8 cellular contexts compared by ENCODE assay signal in genomic region chr22:38868886-38869381, GRCh38. TPM values are rescaled to one million over a fixed set of nuclear protein-coding genes. Genes with fewer than 3 reads are reported as not detected.
DNase-seq lines count a peak whose midpoint lies in the region; ATAC-seq and TF ChIP-seq lines count a peak whose summit lies in the region.

No MANE protein-coding gene starts in this region.

- DNase-seq in activated gamma-delta T cell treated with Interleukin-2 at 50 U/mL for 16 hours (peak; percentile 84), activated gamma-delta T cell (lab: John Stamatoyannopoulos, UW) (no peak), NCI-H460 (ENCODE audit: extremely low read depth, low read depth) (peak; percentile 31), dorsolateral prefrontal cortex (peak; percentile 76 to 88 (median 82)), medulla oblongata (ENCODE audit: extremely low spot score) (peak; percentile 79)
- DNase-seq in activated CD4-positive, alpha-beta memory T cell treated with anti-CD3 and anti-CD28 coated beads for 36 hours = peak; percentile 86
- peak; percentile 56 to 73 for DNase-seq in stimulated activated CD8-positive, alpha-beta memory T cell treated with anti-CD3 and anti-CD28 coated beads, Interleukin-15, amount 100 ng/mL, for 4 hours (ENCODE audit: low read depth in 2 of 2)

- TF ChIP-seq CTCF in dorsolateral prefrontal cortex (IDR thresholded peaks at IDR 0.05 in 54 of 56, conservative IDR thresholded peaks at IDR 0.05 in 2 of 56; ENCODE audit: low read depth in 1 of 56, partially characterized antibody in 56 of 56) = peak; percentile 73 to 98 (median 93)

- H3K36me3 Mint-ChIP-seq in activated CD4-positive, alpha-beta memory T cell treated with anti-CD3 and anti-CD28 coated beads for 36 hours = peaks cover 43% of the 10 kb centered on the region

- no peaks in the 10 kb centered on the region for H3K9me3 Mint-ChIP-seq in activated CD4-positive, alpha-beta memory T cell treated with anti-CD3 and anti-CD28 coated beads for 36 hours

- no peak overlapping the region for H3K4me3 Mint-ChIP-seq in activated CD4-positive, alpha-beta memory T cell treated with anti-CD3 and anti-CD28 coated beads for 36 hours

- H3K4me1 Mint-ChIP-seq in activated CD4-positive, alpha-beta memory T cell treated with anti-CD3 and anti-CD28 coated beads for 36 hours (ENCODE audit: low read depth) = peaks cover 51% of the 10 kb centered on the region

- H3K27ac Mint-ChIP-seq in activated CD4-positive, alpha-beta memory T cell treated with anti-CD3 and anti-CD28 coated beads for 36 hours = peak overlapping the region; percentile 45

- CTCF ChIA-PET in activated CD4-positive, alpha-beta memory T cell treated with anti-CD3 and anti-CD28 coated beads for 36 hours (lab: Charles Lee) = interaction anchor here (0.6 to 5.5 kb wide), 44 partner anchors 9 to 447 kb away, joined by 3 to 180 read pairs (median 6); partner anchors contain the start of genes APOBEC3D, CBX7 and NPTXR

- no peak for ATAC-seq in HG03439 (IDR thresholded peaks at IDR 0.05; ENCODE audit: unreplicated experiment)

- peak overlapping the region in 26 of 59 donors; percentile 0 to 100 (median 62) for H3K27ac ChIP-seq in dorsolateral prefrontal cortex

- H3K27me3 ChIP-seq in dorsolateral prefrontal cortex = no peaks in the 10 kb centered on the region

- H3K4me3 ChIP-seq in dorsolateral prefrontal cortex = peak overlapping the region in 22 of 59 donors; percentile 3 to 96 (median 86)

- intact Hi-C loops in activated CD4-positive, alpha-beta memory T cell treated with anti-CD3 and anti-CD28 coated beads for 36 hours (cut with micrococcal nuclease) = no loop called here
- intact Hi-C loops in dorsolateral prefrontal cortex (cut with DNase I) = loop anchor here (1.0 to 10.0 kb wide), 4 partner anchors 100 to 136 kb away; no protein-coding TSS in a partner anchor

- POLR2A ChIA-PET in activated CD4-positive, alpha-beta memory T cell treated with anti-CD3 and anti-CD28 coated beads for 36 hours (lab: Charles Lee) = interaction anchor here (1.4 to 2.7 kb wide), 3 partner anchors 8 to 280 kb away, joined by 3 to 10 read pairs (median 4); no protein-coding TSS in a partner anchor

- H3K27me3 Mint-ChIP-seq in activated CD4-positive, alpha-beta memory T cell treated with anti-CD3 and anti-CD28 coated beads for 36 hours = no peaks in the 10 kb centered on the region

RNA-seq across cellular contexts. Expression of gene CBX6, which starts 3.1 kb away (rescaled TPM):
- 29.3 and 31.8 TPM in 2 replicates for total RNA-seq in NCI-H460 (2014; rRNA removed; shearing (Covaris generic))
- polyA plus RNA-seq in NCI-H460 (2014; cell fraction: nucleus; rRNA removed) = 27.1 and 29.3 TPM in 2 replicates
- total RNA-seq in activated CD4-positive, alpha-beta memory T cell treated with anti-CD3 and anti-CD28 coated beads for 36 hours = 100 to 1,000 TPM; 116 to 117 TPM
- 100 to 1,000 TPM in 119 of 120 experiments, 10 to 100 TPM in 1; 99.9 to 293 (median 188) TPM for total RNA-seq in dorsolateral prefrontal cortex

RNA-seq across cellular contexts. Expression of gene NPTXR, which starts 25.1 kb away (rescaled TPM):
- total RNA-seq in NCI-H460 (2014; rRNA removed; shearing (Covaris generic)) = 0.12 and 0.37 TPM in 2 replicates
- 0.15 and 0.24 TPM in 2 replicates for polyA plus RNA-seq in NCI-H460 (2014; cell fraction: nucleus; rRNA removed)
- 1 to 10 TPM; 1.9 to 2.5 TPM for total RNA-seq in activated CD4-positive, alpha-beta memory T cell treated with anti-CD3 and anti-CD28 coated beads for 36 hours
- total RNA-seq in dorsolateral prefrontal cortex = 100 to 1,000 TPM in 114 of 120 experiments, 10 to 100 TPM in 6; 57.3 to 255 (median 154) TPM

Comparison
In these comparisons a context has a peak if more than half of its experiments do, and no peak if none do; other contexts are left out.
1. RNA of gene NPTXR, which starts 25.1 kb away (total RNA-seq): 57.3 to 255 TPM in dorsolateral prefrontal cortex; 1.9 to 2.5 TPM in activated CD4-positive, alpha-beta memory T cell treated with anti-CD3 and anti-CD28 coated beads for 36 hours and 0.12 to 0.37 TPM in NCI-H460; every median in the first group is over 10 times any median in the second.